Comparison of ENCODE assay signal across 13 cellular contexts in the genomic region with DNA sequence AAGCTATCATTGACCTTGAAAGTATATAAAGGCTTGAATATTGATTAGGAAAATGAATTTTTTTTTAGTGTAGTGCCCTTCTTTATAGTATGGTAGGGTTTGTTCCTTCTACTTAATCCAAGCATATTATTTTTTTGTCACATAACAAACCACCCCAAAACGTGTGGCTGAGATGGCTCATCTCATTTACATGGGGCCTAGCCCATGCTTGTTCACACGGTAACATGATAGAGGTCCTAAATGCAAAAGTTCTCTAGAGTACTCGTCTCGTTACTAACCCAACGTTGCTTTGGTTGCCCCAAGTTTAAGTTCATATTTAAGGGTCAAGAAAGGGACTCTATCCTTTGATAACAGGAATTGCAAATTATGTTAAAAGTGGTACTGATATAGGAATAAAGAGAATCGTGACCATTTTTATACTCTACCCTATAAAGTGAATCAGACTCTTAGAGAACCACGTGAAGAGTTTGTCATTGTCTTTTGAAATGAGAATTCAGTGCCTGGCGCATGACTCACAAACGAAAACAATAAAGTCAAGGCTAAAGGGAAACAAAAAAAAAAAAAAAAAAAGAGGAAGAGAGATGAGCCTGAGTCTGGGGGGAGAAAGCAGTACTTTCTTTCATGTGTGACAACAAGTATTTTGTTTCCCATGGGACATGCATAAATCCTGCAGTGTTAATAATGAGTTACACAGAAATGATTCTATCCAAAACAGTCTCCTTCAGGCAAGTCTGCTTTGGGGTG.
DNase-seq lines count a peak whose midpoint lies in the region; ATAC-seq lines count a peak whose summit lies in the region.
"Had no signal": no experiment of that assay in that cellular context is flagged by ENCODE, and none has a peak within 500 bp of the region (broad histone marks: within the 10 kb centered on the region; RNA-seq: fewer than 3 reads in every experiment).

No MANE protein-coding gene starts in this region.

- CTCF ChIA-PET in activated CD4-positive, alpha-beta T cell treated with anti-CD3 and anti-CD28 coated beads for 36 hours (lab: Charles Lee), result no interaction called here

- H3K4me1 Mint-ChIP-seq in activated CD4-positive, alpha-beta T cell treated with anti-CD3 and anti-CD28 coated beads for 36 hours, result peaks cover 4% of the 10 kb centered on the region
- H3K4me1 Mint-ChIP-seq: activated naive CD4-positive, alpha-beta T cell treated with anti-CD3 and anti-CD28 coated beads, Interleukin-2, amount 50 U/mL, for 24 hours; endodermal cell had no signal

- intact Hi-C loops in activated CD4-positive, alpha-beta T cell treated with anti-CD3 and anti-CD28 coated beads for 36 hours (cut with DNase I, micrococcal nuclease), result no loop called here

- POLR2A ChIA-PET in activated CD4-positive, alpha-beta T cell treated with anti-CD3 and anti-CD28 coated beads for 36 hours (lab: Charles Lee), result no interaction called here

- no peak for DNase-seq in activated CD4-positive, alpha-beta T cell treated with anti-CD3 and anti-CD28 coated beads for 36 hours
- DNase-seq in activated CD4-positive, alpha-beta T cell treated with anti-CD3 and anti-CD28 coated beads, Interleukin-2, amount 50 U/mL, for 4 hours, result no peak
- DNase-seq in NOMO-1 treated with DMSO at 0.1 percent for 48 hours (lab: John Stamatoyannopoulos, UW; ENCODE audit: unreplicated experiment), result peak; percentile 63
- DNase-seq in skeletal muscle cell (ENCODE audit: low read depth), result peak; percentile 12
- DNase-seq in SK-N-DZ (ENCODE audit: low spot score), result no peak
- no peak for DNase-seq in GM19238 (ENCODE audit: insufficient read length, low spot score)
- DNase-seq: endodermal cell, PC-9, stomach had no signal

- H3K27me3 Mint-ChIP-seq in activated CD4-positive, alpha-beta T cell treated with anti-CD3 and anti-CD28 coated beads for 36 hours, result no peaks in the 10 kb centered on the region
- H3K27me3 Mint-ChIP-seq: activated naive CD4-positive, alpha-beta T cell treated with anti-CD3 and anti-CD28 coated beads, Interleukin-2, amount 50 U/mL, for 24 hours had no signal

- H3K4me3 Mint-ChIP-seq in activated CD4-positive, alpha-beta T cell treated with anti-CD3 and anti-CD28 coated beads for 36 hours, result no peak overlapping the region
- H3K4me3 Mint-ChIP-seq: activated naive CD4-positive, alpha-beta T cell treated with anti-CD3 and anti-CD28 coated beads, Interleukin-2, amount 50 U/mL, for 24 hours; endodermal cell had no signal

- no peaks in the 10 kb centered on the region for H3K36me3 Mint-ChIP-seq in activated CD4-positive, alpha-beta T cell treated with anti-CD3 and anti-CD28 coated beads for 36 hours (ENCODE audit: low read depth)
- H3K36me3 Mint-ChIP-seq: activated naive CD4-positive, alpha-beta T cell treated with anti-CD3 and anti-CD28 coated beads, Interleukin-2, amount 50 U/mL, for 24 hours had no signal

- ATAC-seq in activated CD4-positive, alpha-beta T cell treated with anti-CD3 and anti-CD28 coated beads for 36 hours, result peak; percentile 39
- peak; percentile 50 for ATAC-seq in HG02938 (IDR thresholded peaks at IDR 0.05; ENCODE audit: unreplicated experiment)
- ATAC-seq in GM19397 (IDR thresholded peaks at IDR 0.05; ENCODE audit: unreplicated experiment), result no peak
- ATAC-seq: A549 had no signal

- peaks cover 2% of the 10 kb centered on the region for H3K9me3 Mint-ChIP-seq in activated CD4-positive, alpha-beta T cell treated with anti-CD3 and anti-CD28 coated beads for 36 hours (ENCODE audit: low read depth)
- H3K9me3 Mint-ChIP-seq: activated naive CD4-positive, alpha-beta T cell treated with anti-CD3 and anti-CD28 coated beads, Interleukin-2, amount 50 U/mL, for 24 hours; endodermal cell had no signal

- H3K27ac Mint-ChIP-seq in activated CD4-positive, alpha-beta T cell treated with anti-CD3 and anti-CD28 coated beads for 36 hours, result no peak overlapping the region
- H3K27ac Mint-ChIP-seq: activated naive CD4-positive, alpha-beta T cell treated with anti-CD3 and anti-CD28 coated beads, Interleukin-2, amount 50 U/mL, for 24 hours; endodermal cell had no signal

- H3K4me3 ChIP-seq in skeletal muscle cell (ENCODE audit: low read depth, low read length), result no peak overlapping the region
- H3K4me3 ChIP-seq: A549, PC-9, stomach had no signal

Comparison
In these comparisons a context has a peak if more than half of its experiments do, and no peak if none do; other contexts are left out.
1. DNase-seq: peak in NOMO-1 treated with DMSO at 0.1 percent for 48 hours (single experiment) and skeletal muscle cell (single experiment); none in activated CD4-positive, alpha-beta T cell treated with anti-CD3 and anti-CD28 coated beads for 36 hours (single experiment), activated CD4-positive, alpha-beta T cell treated with anti-CD3 and anti-CD28 coated beads, Interleukin-2, amount 50 U/mL, for 4 hours (0 of 2), SK-N-DZ (single experiment) and GM19238 (single experiment).